1 cellular context compared by ENCODE assay signal in the genomic region with DNA sequence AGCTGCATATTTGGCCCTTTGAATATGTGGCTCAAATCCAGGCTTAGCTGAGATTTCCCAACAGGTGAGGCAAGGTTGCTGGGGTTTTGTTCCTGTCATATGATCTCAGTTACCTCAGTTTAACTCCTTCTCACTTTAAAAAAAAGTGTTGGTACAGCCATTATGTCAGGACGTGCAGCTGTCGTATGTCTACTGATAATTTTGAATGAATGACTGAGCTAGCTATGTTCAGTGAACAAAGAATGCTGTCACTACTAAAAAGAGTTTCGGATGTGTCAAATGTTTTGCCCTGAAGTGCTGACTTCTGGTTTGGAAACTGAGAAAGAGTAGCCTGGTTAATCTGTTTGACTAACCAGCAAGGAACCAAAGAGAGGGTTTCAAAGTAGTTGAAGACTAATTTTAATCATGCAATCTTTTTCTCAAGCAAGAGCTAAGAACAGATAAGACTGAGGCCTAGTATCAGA.
A peak's percentile ranks its signal among the peaks of the same experiment; 100 is the strongest.
TF ChIP-seq lines count a peak whose summit lies in the region.

No MANE protein-coding gene starts in this region.

TF ChIP-seq in GM12878, 131 proteins besides CTCF, POLR2A, EP300 and RAD21 (continued from another document):
- TF ChIP-seq, protein P1, sequence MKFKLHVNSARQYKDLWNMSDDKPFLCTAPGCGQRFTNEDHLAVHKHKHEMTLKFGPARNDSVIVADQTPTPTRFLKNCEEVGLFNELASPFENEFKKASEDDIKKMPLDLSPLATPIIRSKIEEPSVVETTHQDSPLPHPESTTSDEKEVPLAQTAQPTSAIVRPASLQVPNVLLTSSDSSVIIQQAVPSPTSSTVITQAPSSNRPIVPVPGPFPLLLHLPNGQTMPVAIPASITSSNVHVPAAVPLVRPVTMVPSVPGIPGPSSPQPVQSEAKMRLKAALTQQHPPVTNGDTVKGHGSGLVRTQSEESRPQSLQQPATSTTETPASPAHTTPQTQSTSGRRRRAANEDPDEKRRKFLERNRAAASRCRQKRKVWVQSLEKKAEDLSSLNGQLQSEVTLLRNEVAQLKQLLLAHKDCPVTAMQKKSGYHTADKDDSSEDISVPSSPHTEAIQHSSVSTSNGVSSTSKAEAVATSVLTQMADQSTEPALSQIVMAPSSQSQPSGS (IDR thresholded peaks at IDR 0.05; ENCODE audit: low read length): peak; percentile 65
- TF ChIP-seq POU2F2 (IDR thresholded peaks at IDR 0.05; ENCODE audit: borderline replicate concordance, low read depth, low read length): 0 out of 3 replicates have a peak, but pooled peaks have one; percentile 21
- peak; percentile 48; the same call in 1 of the 2 replicates for TF ChIP-seq FOXM1 (IDR thresholded peaks at IDR 0.05; ENCODE audit: low read depth, low read length)
